Comparison of ENCODE assay signal across 1 cellular context in the genomic region with DNA sequence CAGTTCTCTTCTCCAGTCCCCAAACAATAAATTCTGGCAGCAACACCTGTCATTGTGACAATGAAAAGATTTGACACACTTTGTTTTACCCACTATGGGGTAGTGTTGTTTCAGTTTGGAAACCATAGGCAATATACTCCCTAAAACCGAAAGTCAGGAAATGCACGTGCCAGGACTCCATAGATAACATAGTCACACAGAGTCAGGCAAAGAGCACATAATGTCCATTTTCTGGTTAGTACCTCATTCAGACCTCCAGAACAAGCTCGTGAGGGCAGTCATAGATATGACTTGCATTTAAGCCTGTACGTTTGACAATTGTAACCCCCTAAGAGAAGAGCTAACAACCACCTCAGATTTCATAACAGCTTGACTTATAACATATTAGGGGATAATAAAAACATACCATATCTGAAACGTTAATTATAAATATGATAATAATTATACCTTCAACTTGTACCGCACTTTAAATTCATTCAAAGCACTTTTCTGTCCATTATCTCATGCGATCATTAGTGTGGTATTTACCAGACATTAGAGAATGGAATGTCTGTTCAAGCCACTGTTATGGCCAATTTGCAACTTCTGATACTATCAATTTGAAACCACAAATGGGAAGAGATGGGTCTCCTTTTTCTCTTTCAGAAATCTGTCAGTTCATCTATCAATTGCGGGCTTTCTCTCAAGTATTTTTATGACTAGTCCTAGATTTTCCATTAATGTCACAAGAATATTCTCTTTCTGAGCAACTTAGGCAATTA.
TF ChIP-seq lines count a peak whose summit lies in the region.

No MANE protein-coding gene starts in this region.

TF ChIP-seq in SK-N-SH, 30 proteins besides CTCF, POLR2A, EP300 and RAD21 (continued from another document):
- TF ChIP-seq TEAD4 (IDR thresholded peaks at IDR 0.05; ENCODE audit: borderline replicate concordance, insufficient read depth) (peak; percentile 84), SIN3A (IDR thresholded peaks at IDR 0.05; ENCODE audit: borderline replicate concordance, low read depth, low read length) (no peak), ELF1 (IDR thresholded peaks at IDR 0.05) (no peak), MXI1 (IDR thresholded peaks at IDR 0.05; ENCODE audit: low read depth, low read length) (no peak), MEF2A (IDR thresholded peaks at IDR 0.05; ENCODE audit: borderline replicate concordance, low read depth) (no peak), RCOR1 (IDR thresholded peaks at IDR 0.05; ENCODE audit: low read length) (peak; percentile 45; the same call in 1 of the 2 replicates), TCF12 (IDR thresholded peaks at IDR 0.05) (peak; percentile 83), FOSL2 (IDR thresholded peaks at IDR 0.05; ENCODE audit: borderline replicate concordance, low read depth) (0 out of 2 replicates have a peak, but pooled peaks have one; percentile 4), FOXM1 (IDR thresholded peaks at IDR 0.05; ENCODE audit: low read depth) (peak; percentile 60; the same call in 1 of the 2 replicates), RXRA (IDR thresholded peaks at IDR 0.05; ENCODE audit: borderline replicate concordance, low read depth) (no peak), FOXJ3 (CRISPR knock-in tag; IDR thresholded peaks at IDR 0.05) (no peak), GATA2 (CRISPR knock-in tag; IDR thresholded peaks at IDR 0.05) (peak; percentile 51)
- TF ChIP-seq, protein P1, sequence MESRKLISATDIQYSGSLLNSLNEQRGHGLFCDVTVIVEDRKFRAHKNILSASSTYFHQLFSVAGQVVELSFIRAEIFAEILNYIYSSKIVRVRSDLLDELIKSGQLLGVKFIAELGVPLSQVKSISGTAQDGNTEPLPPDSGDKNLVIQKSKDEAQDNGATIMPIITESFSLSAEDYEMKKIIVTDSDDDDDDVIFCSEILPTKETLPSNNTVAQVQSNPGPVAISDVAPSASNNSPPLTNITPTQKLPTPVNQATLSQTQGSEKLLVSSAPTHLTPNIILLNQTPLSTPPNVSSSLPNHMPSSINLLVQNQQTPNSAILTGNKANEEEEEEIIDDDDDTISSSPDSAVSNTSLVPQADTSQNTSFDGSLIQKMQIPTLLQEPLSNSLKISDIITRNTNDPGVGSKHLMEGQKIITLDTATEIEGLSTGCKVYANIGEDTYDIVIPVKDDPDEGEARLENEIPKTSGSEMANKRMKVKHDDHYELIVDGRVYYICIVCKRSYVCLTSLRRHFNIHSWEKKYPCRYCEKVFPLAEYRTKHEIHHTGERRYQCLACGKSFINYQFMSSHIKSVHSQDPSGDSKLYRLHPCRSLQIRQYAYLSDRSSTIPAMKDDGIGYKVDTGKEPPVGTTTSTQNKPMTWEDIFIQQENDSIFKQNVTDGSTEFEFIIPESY (IDR thresholded peaks at IDR 0.05; ENCODE audit: borderline replicate concordance, low read depth), result no peak
- TF ChIP-seq, protein P2, sequence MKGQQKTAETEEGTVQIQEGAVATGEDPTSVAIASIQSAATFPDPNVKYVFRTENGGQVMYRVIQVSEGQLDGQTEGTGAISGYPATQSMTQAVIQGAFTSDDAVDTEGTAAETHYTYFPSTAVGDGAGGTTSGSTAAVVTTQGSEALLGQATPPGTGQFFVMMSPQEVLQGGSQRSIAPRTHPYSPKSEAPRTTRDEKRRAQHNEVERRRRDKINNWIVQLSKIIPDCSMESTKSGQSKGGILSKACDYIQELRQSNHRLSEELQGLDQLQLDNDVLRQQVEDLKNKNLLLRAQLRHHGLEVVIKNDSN (IDR thresholded peaks at IDR 0.05; ENCODE audit: borderline replicate concordance, low read depth), result no peak
- TF ChIP-seq, protein P3, sequence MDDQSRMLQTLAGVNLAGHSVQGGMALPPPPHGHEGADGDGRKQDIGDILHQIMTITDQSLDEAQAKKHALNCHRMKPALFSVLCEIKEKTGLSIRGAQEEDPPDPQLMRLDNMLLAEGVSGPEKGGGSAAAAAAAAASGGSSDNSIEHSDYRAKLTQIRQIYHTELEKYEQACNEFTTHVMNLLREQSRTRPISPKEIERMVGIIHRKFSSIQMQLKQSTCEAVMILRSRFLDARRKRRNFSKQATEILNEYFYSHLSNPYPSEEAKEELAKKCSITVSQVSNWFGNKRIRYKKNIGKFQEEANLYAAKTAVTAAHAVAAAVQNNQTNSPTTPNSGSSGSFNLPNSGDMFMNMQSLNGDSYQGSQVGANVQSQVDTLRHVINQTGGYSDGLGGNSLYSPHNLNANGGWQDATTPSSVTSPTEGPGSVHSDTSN (IDR thresholded peaks at IDR 0.05), result peak; percentile 84
- TF ChIP-seq, protein P4, sequence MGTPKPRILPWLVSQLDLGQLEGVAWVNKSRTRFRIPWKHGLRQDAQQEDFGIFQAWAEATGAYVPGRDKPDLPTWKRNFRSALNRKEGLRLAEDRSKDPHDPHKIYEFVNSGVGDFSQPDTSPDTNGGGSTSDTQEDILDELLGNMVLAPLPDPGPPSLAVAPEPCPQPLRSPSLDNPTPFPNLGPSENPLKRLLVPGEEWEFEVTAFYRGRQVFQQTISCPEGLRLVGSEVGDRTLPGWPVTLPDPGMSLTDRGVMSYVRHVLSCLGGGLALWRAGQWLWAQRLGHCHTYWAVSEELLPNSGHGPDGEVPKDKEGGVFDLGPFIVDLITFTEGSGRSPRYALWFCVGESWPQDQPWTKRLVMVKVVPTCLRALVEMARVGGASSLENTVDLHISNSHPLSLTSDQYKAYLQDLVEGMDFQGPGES (IDR thresholded peaks at IDR 0.05; ENCODE audit: low read depth, low read length), result no peak
- TF ChIP-seq, protein P5, sequence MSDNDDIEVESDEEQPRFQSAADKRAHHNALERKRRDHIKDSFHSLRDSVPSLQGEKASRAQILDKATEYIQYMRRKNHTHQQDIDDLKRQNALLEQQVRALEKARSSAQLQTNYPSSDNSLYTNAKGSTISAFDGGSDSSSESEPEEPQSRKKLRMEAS (IDR thresholded peaks at IDR 0.05; ENCODE audit: low read depth), result no peak
- TF ChIP-seq, protein P6, sequence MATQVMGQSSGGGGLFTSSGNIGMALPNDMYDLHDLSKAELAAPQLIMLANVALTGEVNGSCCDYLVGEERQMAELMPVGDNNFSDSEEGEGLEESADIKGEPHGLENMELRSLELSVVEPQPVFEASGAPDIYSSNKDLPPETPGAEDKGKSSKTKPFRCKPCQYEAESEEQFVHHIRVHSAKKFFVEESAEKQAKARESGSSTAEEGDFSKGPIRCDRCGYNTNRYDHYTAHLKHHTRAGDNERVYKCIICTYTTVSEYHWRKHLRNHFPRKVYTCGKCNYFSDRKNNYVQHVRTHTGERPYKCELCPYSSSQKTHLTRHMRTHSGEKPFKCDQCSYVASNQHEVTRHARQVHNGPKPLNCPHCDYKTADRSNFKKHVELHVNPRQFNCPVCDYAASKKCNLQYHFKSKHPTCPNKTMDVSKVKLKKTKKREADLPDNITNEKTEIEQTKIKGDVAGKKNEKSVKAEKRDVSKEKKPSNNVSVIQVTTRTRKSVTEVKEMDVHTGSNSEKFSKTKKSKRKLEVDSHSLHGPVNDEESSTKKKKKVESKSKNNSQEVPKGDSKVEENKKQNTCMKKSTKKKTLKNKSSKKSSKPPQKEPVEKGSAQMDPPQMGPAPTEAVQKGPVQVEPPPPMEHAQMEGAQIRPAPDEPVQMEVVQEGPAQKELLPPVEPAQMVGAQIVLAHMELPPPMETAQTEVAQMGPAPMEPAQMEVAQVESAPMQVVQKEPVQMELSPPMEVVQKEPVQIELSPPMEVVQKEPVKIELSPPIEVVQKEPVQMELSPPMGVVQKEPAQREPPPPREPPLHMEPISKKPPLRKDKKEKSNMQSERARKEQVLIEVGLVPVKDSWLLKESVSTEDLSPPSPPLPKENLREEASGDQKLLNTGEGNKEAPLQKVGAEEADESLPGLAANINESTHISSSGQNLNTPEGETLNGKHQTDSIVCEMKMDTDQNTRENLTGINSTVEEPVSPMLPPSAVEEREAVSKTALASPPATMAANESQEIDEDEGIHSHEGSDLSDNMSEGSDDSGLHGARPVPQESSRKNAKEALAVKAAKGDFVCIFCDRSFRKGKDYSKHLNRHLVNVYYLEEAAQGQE (IDR thresholded peaks at IDR 0.05; ENCODE audit: low read depth, low read length), result no peak
TF ChIP-seq in SK-N-SH: peak in this region for 11.
